Comparison of ENCODE assay signal across 10 cellular contexts in genomic region chr17:1186214-1186820, GRCh38. TPM values are rescaled to one million over a fixed set of nuclear protein-coding genes. Genes with fewer than 3 reads are reported as not detected.
A peak's percentile ranks its signal among the peaks of the same experiment; 100 is the strongest.
DNase-seq lines count a peak whose midpoint lies in the region; ATAC-seq, FAIRE-seq and TF ChIP-seq lines count a peak whose summit lies in the region.
"Had no signal": no experiment of that assay in that cellular context is flagged by ENCODE, and none has a peak within 500 bp of the region (broad histone marks: within the 10 kb centered on the region; RNA-seq: fewer than 3 reads in every experiment).

No MANE protein-coding gene starts in this region.

- TF ChIP-seq POLR2A in HepG2 (IDR thresholded peaks at IDR 0.05; ENCODE audit: insufficient read depth in 1 of 2, low read depth in 2 of 2, low read length in 2 of 2): no peak
- no peak for TF ChIP-seq POLR2A in right lobe of liver (IDR thresholded peaks at IDR 0.05)

- POLR2A ChIA-PET in HepG2 (lab: Yijun Ruan, JAX): interaction anchor here (1.3 kb wide), 1 partner anchor 64 kb away, joined by 3 read pairs; no protein-coding TSS in a partner anchor

- no TSS peak for BruUV-seq in HepG2 (replicated peaks; lab: Mats Ljungman, UMichigan)

- H3K79me1 ChIP-seq in neuronal stem cell (ENCODE audit: low read depth, low read length): peaks cover 1% of the 10 kb centered on the region

- no peaks in the 10 kb centered on the region for H3K9me3 ChIP-seq in HepG2 (ENCODE audit: low read length)
- no peaks in the 10 kb centered on the region for H3K9me3 ChIP-seq in right lobe of liver
- H3K9me3 ChIP-seq in neuronal stem cell (replicated peaks in 1 of 2; ENCODE audit: control insufficient read depth in 2 of 2, insufficient read depth in 1 of 2, low read depth in 1 of 2, low read length in 2 of 2): no peaks in the 10 kb centered on the region
- H3K9me3 ChIP-seq: A549 had no signal

- H3K79me2 ChIP-seq in HepG2 (ENCODE audit: insufficient read depth, low read length): no peaks in the 10 kb centered on the region

- TF ChIP-seq CTCF in HepG2 (CRISPR knock-in tag; IDR thresholded peaks at IDR 0.05) (no peak), right lobe of liver (IDR thresholded peaks at IDR 0.05) (no peak), dorsolateral prefrontal cortex (IDR thresholded peaks at IDR 0.05 in 54 of 56, conservative IDR thresholded peaks at IDR 0.05 in 2 of 56; ENCODE audit: low read depth in 1 of 56, partially characterized antibody in 56 of 56) (no peak), GM10266 (IDR thresholded peaks at IDR 0.05; ENCODE audit: control insufficient read depth, insufficient read depth, low read depth, missing control alignments) (no peak)

- no peak overlapping the region for H2AFZ ChIP-seq in HepG2 (ENCODE audit: low read length)
- peak overlapping the region; percentile 92 for H2AFZ ChIP-seq in neuronal stem cell (ENCODE audit: low read length)

- intact Hi-C loops in HepG2 (cut with micrococcal nuclease; ENCODE audit: unreplicated experiment): no loop called here
- intact Hi-C loops in right lobe of liver (cut with DNase I): no loop called here
- intact Hi-C loops in dorsolateral prefrontal cortex (cut with DNase I): loop anchor here (2.0 to 5.0 kb wide), 2 partner anchors 64 to 389 kb away; no protein-coding TSS in a partner anchor

- CTCF ChIA-PET in HepG2 (lab: Yijun Ruan, JAX; ENCODE audit: low intra/inter-chr PET ratio, low total read pairs): interaction anchor here (1.6 to 2.4 kb wide), 2 partner anchors 63 to 127 kb away, joined by 8 to 22 read pairs; no protein-coding TSS in a partner anchor

- 18% methylated on average over 6 of the region's 13 CpGs for WGBS in HepG2 (ENCODE audit: low lambda C conversion rate)
- 7% methylated on average over 3 of the region's 13 CpGs for WGBS in right lobe of liver (ENCODE audit: insufficient coverage, low coverage, low lambda C conversion rate, missing lambda C conversion rate)
- no CpG with 5 or more reads among the region's 13 CpGs for WGBS in neuronal stem cell (ENCODE audit: extremely low coverage in 2 of 2, insufficient read length in 2 of 2, insufficient replicate concordance in 1 of 2), 2 donors

- no peak for TF ChIP-seq RAD21 in HepG2 (CRISPR knock-in tag; IDR thresholded peaks at IDR 0.05)

- in situ Hi-C loops in HepG2 (cut with HindIII; ENCODE audit: extremely low pct_ligation_motif_present, low pct_unique_long_range_greater_than_20kb): loop anchor here (5.0 kb wide), 1 partner anchor 64 kb away; no protein-coding TSS in a partner anchor

- H3K9ac ChIP-seq in HepG2 (ENCODE audit: insufficient read depth, low read depth, low read length) (no peak overlapping the region), neuronal stem cell (ENCODE audit: low read depth, low read length, poor library complexity) (no peak overlapping the region)

- no peak overlapping the region for H3K4ac ChIP-seq in neuronal stem cell (ENCODE audit: low read length)

- H2BK5ac ChIP-seq in neuronal stem cell (ENCODE audit: low read length): no peak overlapping the region

- no peak overlapping the region for H4K91ac ChIP-seq in neuronal stem cell (ENCODE audit: low read depth, low read length, poor library complexity)

- H3K23ac ChIP-seq in neuronal stem cell (ENCODE audit: low read depth, low read length, poor library complexity): no peak overlapping the region

- no peak for DNase-seq in HepG2 (ENCODE audit: low spot score)
- DNase-seq in right lobe of liver: no peak
- no peak for DNase-seq in dorsolateral prefrontal cortex
- no peak for DNase-seq in neuronal stem cell (ENCODE audit: low spot score)
- DNase-seq in kidney glomerular epithelial cell (lab: John Stamatoyannopoulos, UW): no peak
- no peak for DNase-seq in GM10266 (ENCODE audit: extremely low spot score)
- DNase-seq in putamen (ENCODE audit: low spot score): no peak
- DNase-seq: NCI-H774 had no signal

- no peak overlapping the region for H3K14ac ChIP-seq in neuronal stem cell (ENCODE audit: low read length)

- H3K4me2 ChIP-seq in HepG2 (ENCODE audit: low read depth, low read length) (peak overlapping the region; percentile 73; the same call in 1 of the 2 replicates), neuronal stem cell (ENCODE audit: insufficient read depth, low read length, poor library complexity, severe bottlenecking) (no peak overlapping the region)

- no peak for ATAC-seq in HepG2
- ATAC-seq in right lobe of liver: no peak
- no peak for ATAC-seq in HG02798 (IDR thresholded peaks at IDR 0.05; ENCODE audit: poor library complexity, unreplicated experiment)

- H4K8ac ChIP-seq in neuronal stem cell (ENCODE audit: low read depth, low read length): no peak overlapping the region

- no peak overlapping the region for H2BK15ac ChIP-seq in neuronal stem cell (ENCODE audit: low read length)

- no peak for TF ChIP-seq EP300 in HepG2 (IDR thresholded peaks at IDR 0.05; ENCODE audit: low read depth in 2 of 2, low read length in 2 of 2)
- TF ChIP-seq EP300 in HepG2 (CRISPR knock-in tag; IDR thresholded peaks at IDR 0.05; ENCODE audit: borderline replicate concordance): no peak

- H3K36me3 ChIP-seq in HepG2 (replicated peaks in 1 of 2; ENCODE audit: control insufficient read depth in 1 of 2, insufficient read depth in 2 of 2, low read length in 2 of 2) (no peaks in the 10 kb centered on the region), right lobe of liver (no peaks in the 10 kb centered on the region), neuronal stem cell (replicated peaks in 1 of 2; ENCODE audit: control insufficient read depth in 2 of 2, insufficient read depth in 2 of 2, low read length in 2 of 2) (no peaks in the 10 kb centered on the region)

- H3K18ac ChIP-seq in neuronal stem cell (ENCODE audit: low read length): peak overlapping the region; percentile 88

- no peak overlapping the region for H2BK12ac ChIP-seq in neuronal stem cell (ENCODE audit: low read length)

- no peaks in the 10 kb centered on the region for H4K20me1 ChIP-seq in HepG2 (ENCODE audit: insufficient read depth, low read length)

- H3K27ac ChIP-seq in HepG2 (ENCODE audit: extremely low read length, insufficient read depth, low read length): no peak overlapping the region
- H3K27ac ChIP-seq in right lobe of liver: no peak overlapping the region
- H3K27ac ChIP-seq in dorsolateral prefrontal cortex: peak overlapping the region in 52 of 59 donors; percentile 7 to 88 (median 70)
- no peak overlapping the region for H3K27ac ChIP-seq in neuronal stem cell (replicated peaks; ENCODE audit: low read length)

- no peak for FAIRE-seq in HepG2 (lab: Jason Lieb, UNC)

- H2AK5ac ChIP-seq in neuronal stem cell (ENCODE audit: low read depth, low read length): peak overlapping the region; percentile 23

- H3K27me3 ChIP-seq in HepG2 (ENCODE audit: control insufficient read depth in 1 of 2, insufficient read depth in 2 of 2, low read length in 2 of 2): peaks cover 12 to 76% of the 10 kb centered on the region in 2 experiments
- no peaks in the 10 kb centered on the region for H3K27me3 ChIP-seq in right lobe of liver
- H3K27me3 ChIP-seq in dorsolateral prefrontal cortex: peaks cover 0 to 25% (median 0%) of the 10 kb centered on the region in 45 donors
- H3K27me3 ChIP-seq in neuronal stem cell (ENCODE audit: control insufficient read depth in 3 of 3, insufficient read depth in 3 of 3, low read depth in 1 of 3, low read length in 3 of 3): peaks cover 0 to 45% (median 12%) of the 10 kb centered on the region in 3 experiments

- peaks cover 8% of the 10 kb centered on the region for H3K4me1 ChIP-seq in HepG2 (ENCODE audit: insufficient read depth, low read length)
- H3K4me1 ChIP-seq in right lobe of liver: peaks cover 0 to 5% (median 2%) of the 10 kb centered on the region in 4 donors
- peaks cover 18 to 23% of the 10 kb centered on the region in 2 donors for H3K4me1 ChIP-seq in neuronal stem cell (ENCODE audit: control insufficient read depth in 2 of 2, insufficient read depth in 1 of 2, low read depth in 1 of 2, low read length in 2 of 2)

- no peak overlapping the region for H2BK120ac ChIP-seq in neuronal stem cell (ENCODE audit: low read depth, low read length)

- H3K4me3 ChIP-seq in HepG2 (replicated peaks in 1 of 3; ENCODE audit: insufficient read depth in 1 of 3, low read depth in 2 of 3, low read length in 3 of 3) (no peak overlapping the region), right lobe of liver (no peak overlapping the region), dorsolateral prefrontal cortex (peak overlapping the region in 53 of 59 donors; percentile 4 to 61 (median 41)), neuronal stem cell (ENCODE audit: low read length in 2 of 2) (peak overlapping the region in 1 of 2 donors; percentile 34)
- H3K4me3 ChIP-seq: A549 had no signal

TF ChIP-seq in HepG2, 621 proteins besides CTCF, POLR2A, EP300 and RAD21 (continues in another document):
- no peak for TF ChIP-seq ZBTB21 (CRISPR knock-in tag; IDR thresholded peaks at IDR 0.05)
- no peak for TF ChIP-seq NFYB (CRISPR knock-in tag; IDR thresholded peaks at IDR 0.05)
- no peak for TF ChIP-seq ZNF354B (CRISPR knock-in tag; IDR thresholded peaks at IDR 0.05)

RNA-seq across cellular contexts. Expression of gene ABR, which starts 6.5 kb away (rescaled TPM):
- 10.9 and 12.4 TPM in 2 replicates for total RNA-seq in HepG2 (2016; rRNA removed; fragmentation: Illumina TruSeq; extraction: Trizol)
- 5.9 and 7.8 TPM in 2 replicates for total RNA-seq in HepG2 (2016; cell fraction: cytosol; rRNA removed; fragmentation: Illumina TruSeq; extraction: Trizol; ENCODE audit: low read depth)
- 9.1 and 11.6 TPM in 2 replicates for total RNA-seq in HepG2 (2016; cell fraction: insoluble cytoplasmic fraction; rRNA removed; fragmentation: Illumina TruSeq; extraction: Trizol)
- 9.3 and 10.5 TPM in 2 replicates for total RNA-seq in HepG2 (2016; cell fraction: membrane; rRNA removed; fragmentation: Illumina TruSeq; extraction: Trizol)
- 8.0 and 11.0 TPM in 2 replicates for total RNA-seq in HepG2 (2016; cell fraction: nucleus; rRNA removed; fragmentation: Illumina TruSeq; extraction: Trizol)
- polyA plus RNA-seq in HepG2 (2011; rRNA removed): 40.4 TPM in 2 replicates
- polyA plus RNA-seq in HepG2 (2011; cell fraction: cytosol; rRNA removed): 13.2 and 21.6 TPM in 2 replicates
- 68.7 and 98.6 TPM in 2 replicates for polyA plus RNA-seq in HepG2 (2011; cell fraction: nucleus; rRNA removed)
- polyA plus RNA-seq in HepG2 (2012): 10.2 and 11.3 TPM in 2 replicates
- polyA plus RNA-seq in HepG2 (2016; cell fraction: cytosol; fragmentation: Illumina TruSeq; extraction: Trizol; ENCODE audit: low read depth): 0.85 and 1.1 TPM in 2 replicates
- 8.6 and 11.0 TPM in 2 replicates for polyA plus RNA-seq in HepG2 (2016; cell fraction: insoluble cytoplasmic fraction; fragmentation: Illumina TruSeq; extraction: Trizol; ENCODE audit: low read depth)
- 2.9 and 3.5 TPM in 2 replicates for polyA plus RNA-seq in HepG2 (2016; cell fraction: membrane; fragmentation: Illumina TruSeq; extraction: Trizol; ENCODE audit: low read depth)
- 18.8 and 21.3 TPM in 2 replicates for polyA plus RNA-seq in HepG2 (2016; cell fraction: nucleus; fragmentation: Illumina TruSeq; extraction: Trizol; ENCODE audit: insufficient read depth, low read depth)
- polyA minus RNA-seq in HepG2 (2011; rRNA and poly(A)+ RNA removed; ENCODE audit: low replicate concordance): 37.5 and 62.6 TPM in 2 replicates
- 19.0 and 21.4 TPM in 2 replicates for polyA minus RNA-seq in HepG2 (2011; cell fraction: cytosol; rRNA and poly(A)+ RNA removed)
- polyA minus RNA-seq in HepG2 (2011; cell fraction: nucleus; rRNA and poly(A)+ RNA removed): 24.5 and 24.6 TPM in 2 replicates
- total RNA-seq in right lobe of liver: 10 to 100 TPM in 3 of 6 experiments, 1 to 10 TPM in 3; 7.4 to 21.5 (median 11.3) TPM
- total RNA-seq in dorsolateral prefrontal cortex: 100 to 1,000 TPM; 259 to 675 (median 435) TPM
- 53.3 TPM for polyA plus RNA-seq in neuronal stem cell (2013, experiment 1 of 2)
- 57.2 TPM for polyA plus RNA-seq in neuronal stem cell (2013, experiment 2 of 2)

Comparison
In these comparisons a context has a peak if more than half of its experiments do, and no peak if none do; other contexts are left out.
1. H3K27ac ChIP-seq: peak in dorsolateral prefrontal cortex (52 of 59); none in HepG2 (single experiment), right lobe of liver (0 of 3) and neuronal stem cell (single experiment).
2. H3K4me3 ChIP-seq: peak in dorsolateral prefrontal cortex (53 of 59); none in HepG2 (0 of 3) and right lobe of liver (0 of 3).
3. RNA of gene ABR, which starts 6.5 kb away (total RNA-seq): 259 to 675 TPM in dorsolateral prefrontal cortex; 7.4 to 21.5 TPM in right lobe of liver and 5.9 to 12.4 TPM in HepG2; every median in the first group is over 10 times any median in the second.
4. intact Hi-C loops: an anchor here in dorsolateral prefrontal cortex (2.0 to 5.0 kb wide); none called in HepG2 and right lobe of liver.